In genomic region chrX:76643590-76643989, GRCh38 we compare ENCODE assay signal across 30 cellular contexts.
DNase-seq lines count a peak whose midpoint lies in the region; ATAC-seq, FAIRE-seq and TF ChIP-seq lines count a peak whose summit lies in the region.
"Had no signal": no experiment of that assay in that cellular context is flagged by ENCODE, and none has a peak within 500 bp of the region (broad histone marks: within the 10 kb centered on the region; RNA-seq: fewer than 3 reads in every experiment).

No MANE protein-coding gene starts in this region.

- H3K4me3 ChIP-seq in A549 (no peak overlapping the region), HEK293 (ENCODE audit: low read depth, low read length) (no peak overlapping the region)
- H3K4me3 ChIP-seq: BLaER1; BLaER1 treated with 17β-estradiol and CSF1 and Interleukin-3, amounts not matched to agents 10 nM and 100 nM had no signal

- DNase-seq in A549 (ENCODE audit: low read depth in 1 of 2, low spot score in 1 of 2) (no peak), islet precursor cell (no peak)
- DNase-seq: 8988T; ACHN; AML-193; BE2C; C1 segment of cervical spinal cord; Caco-2; Calu3; CD4-positive, alpha-beta memory T cell; CD4-positive, alpha-beta T cell; CD4-positive, CD25-positive, alpha-beta regulatory T cell; CD8-positive, alpha-beta memory T cell; CD8-positive, alpha-beta T cell; COR-L47; DMS 273 treated with DMSO at 0.1 percent for 48 hours; DMS153; DMS53; DMS79; DMS79 treated with DMSO at 0.1 percent for 48 hours; DND-41; EL had no signal

- TF ChIP-seq POLR2A in A549 (IDR thresholded peaks at IDR 0.05; ENCODE audit: low read length), result no peak

- TF ChIP-seq CTCF in A549 (IDR thresholded peaks at IDR 0.05) (no peak), HEK293 (tag by site-specific recombination; IDR thresholded peaks at IDR 0.05) (no peak)

- no peak for TF ChIP-seq EP300 in A549 (IDR thresholded peaks at IDR 0.05)

- FAIRE-seq in A549 (lab: Jason Lieb, UNC), result no peak
- FAIRE-seq: A204.1, D721Med had no signal

- POLR2A ChIA-PET in A549 (lab: Yijun Ruan, JAX), result no interaction called here
- POLR2A ChIA-PET in HEK293 (lab: Yijun Ruan, JAX), result no interaction called here

- no peaks in the 10 kb centered on the region for H3K9me3 ChIP-seq in A549
- H3K9me3 ChIP-seq in HEK293 (ENCODE audit: control insufficient read depth, insufficient read depth, low read depth, low read length), result peaks cover 10% of the 10 kb centered on the region
- H3K9me3 ChIP-seq: BE2C, Caco-2 had no signal

- CTCF ChIA-PET in A549 (lab: Yijun Ruan, JAX), result no interaction called here
- CTCF ChIA-PET in HEK293 (lab: Yijun Ruan, JAX), result no interaction called here

- H3K36me3 ChIP-seq in HEK293 (ENCODE audit: control insufficient read depth in 2 of 2, insufficient read depth in 1 of 2, low read length in 2 of 2), result no peaks in the 10 kb centered on the region
- H3K36me3 ChIP-seq: BE2C; BLaER1; BLaER1 treated with 17β-estradiol and CSF1 and Interleukin-3, amounts not matched to agents 10 nM and 100 nM had no signal

- no peak for TF ChIP-seq RAD21 in A549 (conservative IDR thresholded peaks at IDR 0.05 in 1 of 2, IDR thresholded peaks at IDR 0.05 in 1 of 2)

- 0% methylated on average over 1 of the region's 2 CpGs for WGBS in A549 (ENCODE audit: missing lambda C conversion rate)

- H3K4me2 ChIP-seq in A549, result no peak overlapping the region
- H3K4me2 ChIP-seq: BLaER1; BLaER1 treated with 17β-estradiol and CSF1 and Interleukin-3, amounts not matched to agents 10 nM and 100 nM had no signal

- H3K4me1 ChIP-seq in A549, result no peaks in the 10 kb centered on the region
- no peaks in the 10 kb centered on the region for H3K4me1 ChIP-seq in HEK293 (ENCODE audit: control insufficient read depth, insufficient read depth, low read length)
- H3K4me1 ChIP-seq: BE2C; BLaER1; BLaER1 treated with 17β-estradiol and CSF1 and Interleukin-3, amounts not matched to agents 10 nM and 100 nM; Caco-2 had no signal

- no peak for ATAC-seq in A549
- ATAC-seq in HG03039 (IDR thresholded peaks at IDR 0.05; ENCODE audit: unreplicated experiment), result no peak
- ATAC-seq: CD8-positive, alpha-beta T cell had no signal

- no peak overlapping the region for H3K27ac ChIP-seq in A549
- H3K27ac ChIP-seq in HEK293 (ENCODE audit: extremely low read depth, low read depth, low read length), result no peak overlapping the region
- H3K27ac ChIP-seq: 22Rv1; BLaER1; BLaER1 treated with 17β-estradiol and CSF1 and Interleukin-3, amounts not matched to agents 10 nM and 100 nM; C4-2B had no signal

TF ChIP-seq in A549, 52 proteins besides CTCF, POLR2A, EP300 and RAD21:
- no peak for TF ChIP-seq EHMT2 (IDR thresholded peaks at IDR 0.05; ENCODE audit: low read depth)
- peak; percentile 8 for TF ChIP-seq ZFP36 (IDR thresholded peaks at IDR 0.05; ENCODE audit: borderline replicate concordance, partially characterized antibody)

TF ChIP-seq in HEK293, 187 proteins besides CTCF, POLR2A, EP300 and RAD21:
- TF ChIP-seq ZNF335 (tag by site-specific recombination; conservative IDR thresholded peaks at IDR 0.05) (no peak), ZNF2 (tag by site-specific recombination; IDR thresholded peaks at IDR 0.05) (no peak), ZNF585B (tag by site-specific recombination; IDR thresholded peaks at IDR 0.05) (peak; percentile 96), ZNF501 (tag by site-specific recombination; IDR thresholded peaks at IDR 0.05) (no peak), ZNF433 (tag by site-specific recombination; IDR thresholded peaks at IDR 0.05; ENCODE audit: low read depth) (no peak)
